Comparison of ENCODE assay signal across 18 cellular contexts in the genomic region with DNA sequence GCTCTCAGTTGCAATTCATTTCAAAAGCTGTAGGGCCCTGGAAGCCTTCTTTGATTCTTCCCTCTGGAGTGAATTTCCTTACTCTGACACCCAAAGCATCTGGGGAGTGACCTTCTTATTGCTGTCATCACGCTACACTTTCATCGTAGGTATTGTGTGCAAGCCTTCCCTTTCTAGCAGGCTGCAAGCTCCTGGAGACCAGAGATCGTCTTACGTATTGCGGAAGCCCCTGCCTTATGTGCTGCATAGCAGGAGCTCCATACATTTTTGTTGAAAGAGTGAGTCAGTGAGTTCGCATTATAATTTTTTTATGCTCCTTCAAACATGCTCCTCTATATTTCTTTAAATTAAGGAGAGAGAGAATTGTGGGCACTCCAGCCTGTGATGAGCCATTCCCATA. TPM values are rescaled to one million over a fixed set of nuclear protein-coding genes. Genes with fewer than 3 reads are reported as not detected.
"Had no signal": no experiment of that assay in that cellular context is flagged by ENCODE, and none has a peak within 500 bp of the region (broad histone marks: within the 10 kb centered on the region; RNA-seq: fewer than 3 reads in every experiment).

No MANE protein-coding gene starts in this region.

- H3K4me3 ChIP-seq: colonic mucosa, esophagus squamous epithelium, lung, smooth muscle cell had no signal

- H3K27ac Mint-ChIP-seq: immature natural killer cell; natural killer cell treated with Interleukin-12 subunit alpha and Interleukin-12 subunit beta and Interleukin-15 and Interleukin-18, amount 100 ng/mL, for 72 hours had no signal

- H3K27me3 ChIP-seq: colonic mucosa had no signal

- H3K4me1 ChIP-seq: colonic mucosa, esophagus squamous epithelium, foreskin keratinocyte had no signal

- H3K36me3 Mint-ChIP-seq: immature natural killer cell; natural killer cell treated with Interleukin-12 subunit alpha and Interleukin-12 subunit beta and Interleukin-15 and Interleukin-18, amount 100 ng/mL, for 72 hours had no signal

- H3K36me3 ChIP-seq: colonic mucosa, esophagus squamous epithelium, neutrophil had no signal

- H3K9me3 ChIP-seq: colonic mucosa, esophagus squamous epithelium, neutrophil had no signal

- H3K27ac ChIP-seq: colonic mucosa, esophagus squamous epithelium, foreskin keratinocyte, neutrophil had no signal

- H3K4me1 Mint-ChIP-seq: immature natural killer cell had no signal

- DNase-seq: colonic mucosa; dermis blood vessel endothelial cell; esophagus squamous epithelium; immature natural killer cell; left ventricle myocardium superior; mesenchymal stem cell; midbrain; posterior cingulate gyrus; stimulated activated CD4-positive, alpha-beta T cell treated with anti-CD3 and anti-CD28 coated beads, Interleukin-2, amount 100 ng/mL, for 48 hours; stimulated activated naive CD4-positive, alpha-beta T cell treated with Interleukin-2 at 50 U/mL for 16 hours had no signal

- H3K4me3 Mint-ChIP-seq: immature natural killer cell; natural killer cell treated with Interleukin-12 subunit alpha and Interleukin-12 subunit beta and Interleukin-15 and Interleukin-18, amount 100 ng/mL, for 72 hours had no signal

- ATAC-seq: foreskin keratinocyte, left ventricle myocardium superior, sciatic nerve had no signal

- H3K4me2 ChIP-seq: smooth muscle cell had no signal

- H3K9me3 Mint-ChIP-seq: natural killer cell treated with Interleukin-12 subunit alpha and Interleukin-12 subunit beta and Interleukin-15 and Interleukin-18, amount 100 ng/mL, for 72 hours had no signal

RNA-seq across cellular contexts. Expression of a gene that starts 32.0 kb away (rescaled TPM):
- total RNA-seq: dermis blood vessel endothelial cell; epithelial cell of proximal tubule; natural killer cell treated with Interleukin-12 subunit alpha and Interleukin-12 subunit beta and Interleukin-15 and Interleukin-18, amount 100 ng/mL, for 72 hours; pulmonary artery endothelial cell had no signal
